Comparison of ENCODE assay signal across 12 cellular contexts in the genomic region with DNA sequence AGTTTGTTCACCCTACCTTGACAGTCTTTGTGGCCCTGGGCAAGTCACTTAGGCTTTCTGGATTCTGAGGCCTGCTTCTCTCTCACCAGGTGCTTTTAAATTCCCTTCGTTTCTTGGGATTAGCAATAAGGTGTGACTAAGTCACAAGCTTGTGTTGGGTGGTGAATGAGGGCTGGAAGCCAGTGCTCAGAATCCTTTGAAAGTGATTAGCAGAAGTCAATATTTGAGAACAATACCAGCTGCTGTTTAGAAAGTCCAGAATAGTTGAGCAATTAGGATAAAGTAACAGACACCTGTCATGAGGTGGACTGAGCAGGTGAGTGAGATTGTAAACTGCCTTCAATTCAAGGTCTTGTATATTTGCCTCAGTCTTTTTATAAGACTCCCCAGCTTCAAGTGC. TPM values are rescaled to one million over a fixed set of nuclear protein-coding genes. Genes with fewer than 3 reads are reported as not detected.
A peak's percentile ranks its signal among the peaks of the same experiment; 100 is the strongest.
DNase-seq lines count a peak whose midpoint lies in the region; ATAC-seq and TF ChIP-seq lines count a peak whose summit lies in the region.
"Had no signal": no experiment of that assay in that cellular context is flagged by ENCODE, and none has a peak within 500 bp of the region (broad histone marks: within the 10 kb centered on the region; RNA-seq: fewer than 3 reads in every experiment).

No MANE protein-coding gene starts in this region.

- no peak for TF ChIP-seq CTCF in endodermal cell (conservative IDR thresholded peaks at IDR 0.05)
- no peak for TF ChIP-seq CTCF in glutamatergic neuron (IDR thresholded peaks at IDR 0.05; ENCODE audit: partially characterized antibody, unreplicated experiment)

- no peak overlapping the region for H3K4me3 Mint-ChIP-seq in activated CD4-positive, alpha-beta T cell treated with anti-CD3 and anti-CD28 coated beads, Interleukin-2, amount 10 ng/mL, durations not matched to agents 7 days and 5 days
- no peak overlapping the region for H3K4me3 Mint-ChIP-seq in endodermal cell
- peak overlapping the region; percentile 15 for H3K4me3 Mint-ChIP-seq in stimulated activated effector memory CD8-positive, alpha-beta T cell treated with anti-CD3 and anti-CD28 coated beads, Interleukin-12 subunit alpha, Interleukin-12 subunit beta, amount 100 ng/mL, for 72 hours
- H3K4me3 Mint-ChIP-seq in glutamatergic neuron (ENCODE audit: unreplicated experiment) = no peak overlapping the region

- no peak overlapping the region for H3K9ac ChIP-seq in endodermal cell (ENCODE audit: extremely low read depth, low read length, poor library complexity, severe bottlenecking)

- CTCF ChIA-PET in activated CD4-positive, alpha-beta T cell treated with anti-CD3 and anti-CD28 coated beads, Interleukin-2, amount 10 ng/mL, durations not matched to agents 7 days and 5 days (lab: Charles Lee) = interaction anchor here (1.0 to 2.7 kb wide), 4 partner anchors 9 to 177 kb away, joined by 4 to 10 read pairs (median 6); no protein-coding TSS in a partner anchor

- no peaks in the 10 kb centered on the region for H3K27me3 Mint-ChIP-seq in activated CD4-positive, alpha-beta T cell treated with anti-CD3 and anti-CD28 coated beads, Interleukin-2, amount 10 ng/mL, durations not matched to agents 7 days and 5 days
- H3K27me3 Mint-ChIP-seq in endodermal cell (ENCODE audit: insufficient read depth) (no peaks in the 10 kb centered on the region), glutamatergic neuron (ENCODE audit: unreplicated experiment) (no peaks in the 10 kb centered on the region)

- 43 to 52% methylated on average over 1 of the region's 1 CpG for WGBS in endodermal cell (ENCODE audit: insufficient coverage in 1 of 2, insufficient read length in 1 of 2), 2 experiments

- H3K4me1 Mint-ChIP-seq in activated CD4-positive, alpha-beta T cell treated with anti-CD3 and anti-CD28 coated beads, Interleukin-2, amount 10 ng/mL, durations not matched to agents 7 days and 5 days = peaks cover 68% of the 10 kb centered on the region
- peaks cover 23% of the 10 kb centered on the region for H3K4me1 Mint-ChIP-seq in endodermal cell
- peaks cover 84% of the 10 kb centered on the region for H3K4me1 Mint-ChIP-seq in stimulated activated effector memory CD8-positive, alpha-beta T cell treated with anti-CD3 and anti-CD28 coated beads, Interleukin-12 subunit alpha, Interleukin-12 subunit beta, amount 100 ng/mL, for 72 hours
- H3K4me1 Mint-ChIP-seq in glutamatergic neuron (ENCODE audit: low read depth, unreplicated experiment) = peaks cover 18% of the 10 kb centered on the region

- H3K27ac ChIP-seq in endodermal cell (ENCODE audit: low read depth, low read length) = no peak overlapping the region
- H3K27ac ChIP-seq: ascending aorta, right atrium auricular region had no signal

- H3K9me3 ChIP-seq in endodermal cell (ENCODE audit: control insufficient read depth, low read length) = peaks cover 14% of the 10 kb centered on the region
- H3K9me3 ChIP-seq: ascending aorta, right atrium auricular region, upper lobe of right lung had no signal

- no peak for ATAC-seq in stimulated activated effector memory CD8-positive, alpha-beta T cell treated with anti-CD3 and anti-CD28 coated beads, Interleukin-12 subunit alpha, Interleukin-12 subunit beta, amount 100 ng/mL, for 72 hours
- ATAC-seq in HG02852 (IDR thresholded peaks at IDR 0.05; ENCODE audit: unreplicated experiment) = no peak
- ATAC-seq: upper lobe of right lung had no signal

- no peak for DNase-seq in activated CD4-positive, alpha-beta T cell treated with anti-CD3 and anti-CD28 coated beads, Interleukin-2, amount 10 ng/mL, durations not matched to agents 7 days and 5 days
- DNase-seq in activated CD4-positive, alpha-beta T cell treated with anti-CD3 and anti-CD28 coated beads, Interleukin-2, amount 50 U/mL, for 1 hour = no peak
- peak; percentile 58 for DNase-seq in NCI-H774 (lab: John Stamatoyannopoulos, UW)
- DNase-seq in endodermal cell = no peak
- no peak for DNase-seq in stimulated activated effector memory CD8-positive, alpha-beta T cell treated with anti-CD3 and anti-CD28 coated beads, Interleukin-12 subunit alpha, Interleukin-12 subunit beta, amount 100 ng/mL, for 72 hours (ENCODE audit: low spot score in 2 of 2)
- no peak for DNase-seq in SW480 (ENCODE audit: low spot score)
- no peak for DNase-seq in glutamatergic neuron
- DNase-seq: OCI-M1, upper lobe of right lung had no signal

- no peaks in the 10 kb centered on the region for H3K36me3 ChIP-seq in endodermal cell (ENCODE audit: control insufficient read depth, insufficient read depth, low read length)
- H3K36me3 ChIP-seq: ascending aorta, right atrium auricular region, upper lobe of right lung had no signal

- no peaks in the 10 kb centered on the region for H3K27me3 ChIP-seq in endodermal cell (ENCODE audit: control insufficient read depth, insufficient read depth, low read length, poor library complexity, severe bottlenecking)
- H3K27me3 ChIP-seq: ascending aorta, right atrium auricular region, upper lobe of right lung had no signal

- H3K36me3 Mint-ChIP-seq in activated CD4-positive, alpha-beta T cell treated with anti-CD3 and anti-CD28 coated beads, Interleukin-2, amount 10 ng/mL, durations not matched to agents 7 days and 5 days (ENCODE audit: low read depth) = peaks cover 27% of the 10 kb centered on the region
- H3K36me3 Mint-ChIP-seq in endodermal cell (ENCODE audit: low read depth) (peaks cover 3% of the 10 kb centered on the region), glutamatergic neuron (ENCODE audit: unreplicated experiment) (peaks cover 5% of the 10 kb centered on the region)
- H3K36me3 Mint-ChIP-seq in stimulated activated effector memory CD8-positive, alpha-beta T cell treated with anti-CD3 and anti-CD28 coated beads, Interleukin-12 subunit alpha, Interleukin-12 subunit beta, amount 100 ng/mL, for 72 hours = no peaks in the 10 kb centered on the region

- H3K27ac Mint-ChIP-seq in activated CD4-positive, alpha-beta T cell treated with anti-CD3 and anti-CD28 coated beads, Interleukin-2, amount 10 ng/mL, durations not matched to agents 7 days and 5 days = peak overlapping the region; percentile 87
- no peak overlapping the region for H3K27ac Mint-ChIP-seq in endodermal cell
- peak overlapping the region; percentile 57 for H3K27ac Mint-ChIP-seq in stimulated activated effector memory CD8-positive, alpha-beta T cell treated with anti-CD3 and anti-CD28 coated beads, Interleukin-12 subunit alpha, Interleukin-12 subunit beta, amount 100 ng/mL, for 72 hours
- no peak overlapping the region for H3K27ac Mint-ChIP-seq in glutamatergic neuron (ENCODE audit: unreplicated experiment)

- POLR2A ChIA-PET in activated CD4-positive, alpha-beta T cell treated with anti-CD3 and anti-CD28 coated beads, Interleukin-2, amount 10 ng/mL, durations not matched to agents 7 days and 5 days (lab: Charles Lee) = no interaction called here

- peaks cover 9% of the 10 kb centered on the region for H3K4me1 ChIP-seq in endodermal cell (ENCODE audit: control insufficient read depth, insufficient read depth, low read length)

- H3K4me3 ChIP-seq in endodermal cell (ENCODE audit: low read length) = peak overlapping the region; percentile 12
- H3K4me3 ChIP-seq: ascending aorta, right atrium auricular region, upper lobe of right lung had no signal

- H3K9me3 Mint-ChIP-seq in activated CD4-positive, alpha-beta T cell treated with anti-CD3 and anti-CD28 coated beads, Interleukin-2, amount 10 ng/mL, durations not matched to agents 7 days and 5 days = peaks cover 11% of the 10 kb centered on the region
- H3K9me3 Mint-ChIP-seq in endodermal cell = peaks cover 7% of the 10 kb centered on the region
- no peaks in the 10 kb centered on the region for H3K9me3 Mint-ChIP-seq in stimulated activated effector memory CD8-positive, alpha-beta T cell treated with anti-CD3 and anti-CD28 coated beads, Interleukin-12 subunit alpha, Interleukin-12 subunit beta, amount 100 ng/mL, for 72 hours
- peaks cover 8% of the 10 kb centered on the region for H3K9me3 Mint-ChIP-seq in glutamatergic neuron (ENCODE audit: unreplicated experiment)

RNA-seq across cellular contexts. Expression of gene MGAT5, which starts 19.3 kb away (rescaled TPM):
- 10 to 100 TPM; 48.2 to 56.7 TPM for total RNA-seq in activated CD4-positive, alpha-beta T cell treated with anti-CD3 and anti-CD28 coated beads, Interleukin-2, amount 10 ng/mL, durations not matched to agents 7 days and 5 days
- total RNA-seq in endodermal cell (10 to 100 TPM; 57.2 to 78.4 TPM), glutamatergic neuron (ENCODE audit: unreplicated experiment) (58.8 TPM)
- 28.2 TPM for polyA plus RNA-seq in endodermal cell (2013, experiment 1 of 2)
- 27.4 TPM for polyA plus RNA-seq in endodermal cell (2013, experiment 2 of 2)

Comparison
In these comparisons a context has a peak if more than half of its experiments do, and no peak if none do; other contexts are left out.
1. H3K27ac Mint-ChIP-seq: peak in activated CD4-positive, alpha-beta T cell treated with anti-CD3 and anti-CD28 coated beads, Interleukin-2, amount 10 ng/mL, durations not matched to agents 7 days and 5 days (single experiment) and stimulated activated effector memory CD8-positive, alpha-beta T cell treated with anti-CD3 and anti-CD28 coated beads, Interleukin-12 subunit alpha, Interleukin-12 subunit beta, amount 100 ng/mL, for 72 hours (single experiment); none in endodermal cell (single experiment) and glutamatergic neuron (single experiment).